11 cellular contexts compared by ENCODE assay signal in genomic region chr4:26788341-26788733, GRCh38.
DNase-seq lines count a peak whose midpoint lies in the region; ATAC-seq, FAIRE-seq and TF ChIP-seq lines count a peak whose summit lies in the region.
"Had no signal": no experiment of that assay in that cellular context is flagged by ENCODE, and none has a peak within 500 bp of the region (broad histone marks: within the 10 kb centered on the region; RNA-seq: fewer than 3 reads in every experiment).

No MANE protein-coding gene starts in this region.

- peaks cover 0 to 10% of the 10 kb centered on the region in 2 donors for H3K36me3 Mint-ChIP-seq in activated naive CD4-positive, alpha-beta T cell treated with anti-CD3 and anti-CD28 coated beads, Interleukin-2, amount 50 U/mL, for 72 hours

- WGBS in hepatocyte (ENCODE audit: low lambda C conversion rate, missing lambda C conversion rate) = 44% methylated on average over 1 of the region's 1 CpG

- H3K4me2 ChIP-seq in OCI-LY7 (ENCODE audit: low read length) (peak overlapping the region; percentile 88), hepatocyte (peak overlapping the region; percentile 33)

- POLR2A ChIA-PET in OCI-LY7 (lab: Charles Lee) = interaction anchor here (0.6 to 3.8 kb wide), 15 partner anchors 8 to 293 kb away, joined by 3 to 25 read pairs (median 4); no protein-coding TSS in a partner anchor

- H3K9me3 Mint-ChIP-seq in activated naive CD4-positive, alpha-beta T cell treated with anti-CD3 and anti-CD28 coated beads, Interleukin-2, amount 50 U/mL, for 72 hours = peaks cover 0 to 7% of the 10 kb centered on the region in 2 donors
- H3K9me3 Mint-ChIP-seq in stimulated activated naive CD8-positive, alpha-beta T cell treated with anti-CD3 and anti-CD28 coated beads, Interleukin-15, amount 100 ng/mL, for 72 hours = no peaks in the 10 kb centered on the region

- no peak for DNase-seq in activated naive CD4-positive, alpha-beta T cell treated with anti-CD3 and anti-CD28 coated beads, Interleukin-2, amount 50 U/mL, for 72 hours (ENCODE audit: low spot score in 2 of 2)
- DNase-seq in activated naive CD4-positive, alpha-beta T cell treated with anti-CD3 and anti-CD28 coated beads, Interleukin-2, amount 50 U/mL, for 16 hours = no peak
- DNase-seq in OCI-LY7 (ENCODE audit: low spot score) = peak; percentile 29
- no peak for DNase-seq in hepatocyte (ENCODE audit: low spot score)
- DNase-seq in stimulated activated naive CD8-positive, alpha-beta T cell treated with anti-CD3 and anti-CD28 coated beads, Interleukin-15, amount 100 ng/mL, for 72 hours = no peak
- DNase-seq in frontal cortex (ENCODE audit: low spot score in 2 of 2) = no peak
- DNase-seq in D341Med (ENCODE audit: low spot score) = no peak

- H3K27ac Mint-ChIP-seq in activated naive CD4-positive, alpha-beta T cell treated with anti-CD3 and anti-CD28 coated beads, Interleukin-2, amount 50 U/mL, for 72 hours = peak overlapping the region in 1 of 2 donors; percentile 41
- H3K27ac Mint-ChIP-seq in stimulated activated naive CD8-positive, alpha-beta T cell treated with anti-CD3 and anti-CD28 coated beads, Interleukin-15, amount 100 ng/mL, for 72 hours = no peak overlapping the region

- no peaks in the 10 kb centered on the region for H3K79me2 ChIP-seq in OCI-LY7 (ENCODE audit: insufficient read depth, low read depth, low read length)
- no peaks in the 10 kb centered on the region for H3K79me2 ChIP-seq in hepatocyte

- FAIRE-seq in frontal cortex (lab: Jason Lieb, UNC) = no peak
- FAIRE-seq: pancreas had no signal

- CTCF ChIA-PET in OCI-LY7 (lab: Charles Lee; ENCODE audit: unreplicated experiment) = interaction anchor here (0.7 to 1.7 kb wide), 3 partner anchors 39 to 43 kb away, joined by 3 to 4 read pairs (median 4); no protein-coding TSS in a partner anchor

- H2AFZ ChIP-seq in OCI-LY7 (ENCODE audit: low read length) = peak overlapping the region; percentile 56; the same call in 1 of the 2 replicates
- H2AFZ ChIP-seq in hepatocyte = no peak overlapping the region

- H3K27me3 ChIP-seq in hepatocyte = no peaks in the 10 kb centered on the region
- H3K27me3 ChIP-seq: pancreas had no signal

- TF ChIP-seq CTCF in OCI-LY7 (conservative IDR thresholded peaks at IDR 0.05; ENCODE audit: low read length) = peak; percentile 35
- no peak for TF ChIP-seq CTCF in hepatocyte (IDR thresholded peaks at IDR 0.05; ENCODE audit: poor library complexity)

- H4K20me1 ChIP-seq in OCI-LY7 (ENCODE audit: insufficient read depth, low read length) (no peaks in the 10 kb centered on the region), hepatocyte (ENCODE audit: insufficient read depth, poor library complexity, severe bottlenecking) (no peaks in the 10 kb centered on the region)

- H3K27ac ChIP-seq in OCI-LY7 (ENCODE audit: low read depth, low read length, poor library complexity, severe bottlenecking) = peak overlapping the region; percentile 84
- H3K27ac ChIP-seq in hepatocyte = no peak overlapping the region
- H3K27ac ChIP-seq: thoracic aorta had no signal

- peaks cover 8% of the 10 kb centered on the region; the same call in 1 of the 2 replicates for H3K9me3 ChIP-seq in OCI-LY7 (ENCODE audit: low read length)
- H3K9me3 ChIP-seq in hepatocyte (ENCODE audit: low read depth) = no peaks in the 10 kb centered on the region
- H3K9me3 ChIP-seq: pancreas, thoracic aorta had no signal

- peaks cover 8% of the 10 kb centered on the region; the same call in 1 of the 2 replicates for H3K36me3 ChIP-seq in OCI-LY7 (ENCODE audit: insufficient read depth, low read length)
- H3K36me3 ChIP-seq in hepatocyte (replicated peaks; ENCODE audit: insufficient read depth, low read depth) = no peaks in the 10 kb centered on the region
- H3K36me3 ChIP-seq: pancreas, thoracic aorta had no signal

- ATAC-seq in activated naive CD4-positive, alpha-beta T cell treated with anti-CD3 and anti-CD28 coated beads, Interleukin-2, amount 50 U/mL, for 72 hours = peak; percentile 72 to 79
- ATAC-seq in stimulated activated naive CD8-positive, alpha-beta T cell treated with anti-CD3 and anti-CD28 coated beads, Interleukin-15, amount 100 ng/mL, for 72 hours = peak; percentile 72
- no peak for ATAC-seq in HG03571 (IDR thresholded peaks at IDR 0.05; ENCODE audit: unreplicated experiment)

- peaks cover 15% of the 10 kb centered on the region for H3K4me1 Mint-ChIP-seq in stimulated activated naive CD8-positive, alpha-beta T cell treated with anti-CD3 and anti-CD28 coated beads, Interleukin-15, amount 100 ng/mL, for 72 hours

- H3K27me3 Mint-ChIP-seq in stimulated activated naive CD8-positive, alpha-beta T cell treated with anti-CD3 and anti-CD28 coated beads, Interleukin-15, amount 100 ng/mL, for 72 hours = peaks cover 11% of the 10 kb centered on the region

- no peak overlapping the region for H3K4me3 Mint-ChIP-seq in stimulated activated naive CD8-positive, alpha-beta T cell treated with anti-CD3 and anti-CD28 coated beads, Interleukin-15, amount 100 ng/mL, for 72 hours
- H3K4me3 Mint-ChIP-seq: WTC11 had no signal

- H3K4me3 ChIP-seq in OCI-LY7 (ENCODE audit: low read depth, low read length, poor library complexity, severe bottlenecking) = peak overlapping the region; percentile 59
- no peak overlapping the region for H3K4me3 ChIP-seq in hepatocyte
- H3K4me3 ChIP-seq: pancreas, thoracic aorta had no signal

- no peaks in the 10 kb centered on the region for H3K9me2 ChIP-seq in OCI-LY7 (ENCODE audit: insufficient read depth, low read length)
- H3K9me2 ChIP-seq in hepatocyte (replicated peaks; ENCODE audit: insufficient read depth) = no peaks in the 10 kb centered on the region

- no TSS peak for BruUV-seq in OCI-LY7 (replicated peaks; lab: Mats Ljungman, UMichigan)

- H3K4me1 ChIP-seq in OCI-LY7 (ENCODE audit: insufficient read depth, low read length, poor library complexity, severe bottlenecking) = peaks cover 41% of the 10 kb centered on the region
- peaks cover 5% of the 10 kb centered on the region for H3K4me1 ChIP-seq in hepatocyte (ENCODE audit: insufficient read depth)

- intact Hi-C loops in OCI-LY7 (cut with micrococcal nuclease; ENCODE audit: unreplicated experiment) = loop anchor here (1.0 to 5.0 kb wide), 4 partner anchors 39 to 222 kb away; partner anchors contain the start of gene STIM2
